ENCODE assay signal across 2 cellular contexts in genomic region chr7:39357648-39358047, GRCh38.
TF ChIP-seq lines count a peak whose summit lies in the region.

No MANE protein-coding gene starts in this region.

TF ChIP-seq in GM23338, 12 proteins besides CTCF, POLR2A, EP300 and RAD21 (continued from another document):
- no peak for TF ChIP-seq ZNF462 (CRISPR knock-in tag; IDR thresholded peaks at IDR 0.05)
- no peak for TF ChIP-seq REST (IDR thresholded peaks at IDR 0.05; ENCODE audit: unreplicated experiment)
- no peak for TF ChIP-seq ZNF331 (CRISPR knock-in tag; IDR thresholded peaks at IDR 0.05; ENCODE audit: low read depth)
- no peak for TF ChIP-seq EZH2phosphoT487 (IDR thresholded peaks at IDR 0.05; ENCODE audit: unreplicated experiment)
TF ChIP-seq in GM23338: peak in this region for 0.

TF ChIP-seq in WTC11, 78 proteins besides CTCF, POLR2A, EP300 and RAD21 (continued from another document):
- TF ChIP-seq ETV6 (CRISPR knock-in tag; IDR thresholded peaks at IDR 0.05) (no peak), ZNF121 (CRISPR knock-in tag; IDR thresholded peaks at IDR 0.05) (no peak), IRF2 (CRISPR knock-in tag; IDR thresholded peaks at IDR 0.05; ENCODE audit: borderline replicate concordance, low read depth) (no peak), JUN (CRISPR knock-in tag; IDR thresholded peaks at IDR 0.05) (no peak)
